In genomic region chr17:61135782-61136181, GRCh38 we compare ENCODE assay signal across 20 cellular contexts.
DNase-seq lines count a peak whose midpoint lies in the region; ATAC-seq and TF ChIP-seq lines count a peak whose summit lies in the region.
"Had no signal": no experiment of that assay in that cellular context is flagged by ENCODE, and none has a peak within 500 bp of the region (broad histone marks: within the 10 kb centered on the region; RNA-seq: fewer than 3 reads in every experiment).

No MANE protein-coding gene starts in this region.

- peak; percentile 6 for DNase-seq in Ammon's horn (ENCODE audit: low spot score)
- DNase-seq in head of caudate nucleus: peak in 35 of 42 donors; percentile 9 to 71 (median 45)
- DNase-seq in progenitor cell of endocrine pancreas (ENCODE audit: low spot score, unreplicated experiment): no peak
- no peak for DNase-seq in HuH-7 (ENCODE audit: low spot score)
- DNase-seq in LoVo (ENCODE audit: low spot score): no peak
- no peak for DNase-seq in NCI-H748 treated with DMSO at 0.1 percent for 48 hours (lab: John Stamatoyannopoulos, UW)
- DNase-seq: activated CD4-positive, alpha-beta T cell treated with anti-CD3 and anti-CD28 coated beads for 4 hours; DMS79; dorsolateral prefrontal cortex; GOT3; KG1; NCI-H187 treated with DMSO at 0.1 percent for 48 hours; stimulated activated CD4-positive, alpha-beta T cell treated with anti-CD3 and anti-CD28 coated beads, Interleukin-2, amount 100 ng/mL, for 24 hours; stimulated activated naive CD8-positive, alpha-beta T cell treated with anti-CD3 and anti-CD28 coated beads, Interleukin-15, Interleukin-2, amounts not matched to agents 100 U/mL and 50 U/mL, for 24 hours; SW 1271; trophoblast cell had no signal

- no peak for ATAC-seq in GM21447 (IDR thresholded peaks at IDR 0.05; ENCODE audit: unreplicated experiment)
- ATAC-seq: stimulated activated naive CD8-positive, alpha-beta T cell treated with anti-CD3 and anti-CD28 coated beads, Interleukin-15, Interleukin-2, amounts not matched to agents 100 U/mL and 50 U/mL, for 24 hours had no signal

- CTCF ChIA-PET in HEK293 (lab: Yijun Ruan, JAX): interaction anchor here (0.5 to 1.2 kb wide), 3 partner anchors 23 to 254 kb away, joined by 3 to 7 read pairs (median 5); no protein-coding TSS in a partner anchor

- H3K4me1 Mint-ChIP-seq in progenitor cell of endocrine pancreas (ENCODE audit: low read depth): peaks cover 10% of the 10 kb centered on the region

- H3K4me1 ChIP-seq in HEK293 (ENCODE audit: control insufficient read depth, insufficient read depth, low read length): peaks cover 2% of the 10 kb centered on the region; the same call in 1 of the 2 replicates

- peak overlapping the region; percentile 9 for H3K27ac Mint-ChIP-seq in progenitor cell of endocrine pancreas
- H3K27ac Mint-ChIP-seq: activated T-helper 2 cell treated with anti-CD3 and anti-CD28 coated beads, Interferon-gamma antibody, Interleukin-2, Interleukin-4, amounts not matched to agents 10 μg/mL and 5 μg/mL and 100 μg/mL, durations not matched to agents 14 hours and 24 hours and 36 hours had no signal

- H3K27me3 Mint-ChIP-seq in progenitor cell of endocrine pancreas: peaks cover 9% of the 10 kb centered on the region

- no peaks in the 10 kb centered on the region for H3K9me3 ChIP-seq in HEK293 (ENCODE audit: control insufficient read depth, insufficient read depth, low read depth, low read length)

- H3K4me3 Mint-ChIP-seq in progenitor cell of endocrine pancreas (ENCODE audit: low read depth): no peak overlapping the region

- no peak overlapping the region for H3K4me3 ChIP-seq in HEK293 (ENCODE audit: low read depth, low read length)

- intact Hi-C loops in head of caudate nucleus (cut with DNase I): no loop called here

- H3K9me3 Mint-ChIP-seq in progenitor cell of endocrine pancreas (ENCODE audit: low read depth): no peaks in the 10 kb centered on the region
- H3K9me3 Mint-ChIP-seq: activated T-helper 2 cell treated with anti-CD3 and anti-CD28 coated beads, Interferon-gamma antibody, Interleukin-2, Interleukin-4, amounts not matched to agents 10 μg/mL and 5 μg/mL and 100 μg/mL, durations not matched to agents 14 hours and 24 hours and 36 hours had no signal

- no peak overlapping the region for H3K27ac ChIP-seq in HEK293 (ENCODE audit: extremely low read depth, low read depth, low read length)
- H3K27ac ChIP-seq: epithelial cell of prostate had no signal

- TF ChIP-seq CTCF in HEK293 (tag by site-specific recombination; IDR thresholded peaks at IDR 0.05): no peak
- TF ChIP-seq CTCF in progenitor cell of endocrine pancreas (IDR thresholded peaks at IDR 0.05; ENCODE audit: unreplicated experiment): no peak

- POLR2A ChIA-PET in HEK293 (lab: Yijun Ruan, JAX): no interaction called here

- no peaks in the 10 kb centered on the region for H3K36me3 ChIP-seq in HEK293 (ENCODE audit: control insufficient read depth in 2 of 2, insufficient read depth in 1 of 2, low read length in 2 of 2)

- no peaks in the 10 kb centered on the region for H3K36me3 Mint-ChIP-seq in progenitor cell of endocrine pancreas (ENCODE audit: insufficient read depth)

TF ChIP-seq in HEK293, 187 proteins besides CTCF, POLR2A, EP300 and RAD21:
- TF ChIP-seq ZFP37 (tag by site-specific recombination; IDR thresholded peaks at IDR 0.05) (no peak), OSR2 (tag by site-specific recombination; IDR thresholded peaks at IDR 0.05) (peak; percentile 34; the same call in 1 of the 2 replicates)

Comparison
In these comparisons a context has a peak if more than half of its experiments do, and no peak if none do; other contexts are left out.
1. DNase-seq: peak in Ammon's horn (single experiment) and head of caudate nucleus (35 of 42); none in progenitor cell of endocrine pancreas (single experiment), HuH-7 (single experiment), LoVo (single experiment) and NCI-H748 treated with DMSO at 0.1 percent for 48 hours (single experiment).